ENCODE assay signal across 1 cellular context in genomic region chrX:41332988-41333743, GRCh38.
TF ChIP-seq lines count a peak whose summit lies in the region.

No MANE protein-coding gene starts in this region.

TF ChIP-seq in HEK293, 187 proteins besides CTCF, POLR2A, EP300 and RAD21 (continued from another document and continues in another):
- peak; percentile 49; the same call in 1 of the 2 replicates for TF ChIP-seq REST (tag by site-specific recombination; IDR thresholded peaks at IDR 0.05)
- no peak; the same call in none of the 2 replicates for TF ChIP-seq ZNF843 (tag by site-specific recombination; IDR thresholded peaks at IDR 0.05)
- peak; percentile 98 for TF ChIP-seq ZNF639 (tag by site-specific recombination; IDR thresholded peaks at IDR 0.05)
- peak; percentile 83 for TF ChIP-seq ZBTB8A (tag by site-specific recombination; IDR thresholded peaks at IDR 0.05)
- no peak for TF ChIP-seq ZNF169 (tag by site-specific recombination; IDR thresholded peaks at IDR 0.05)
- TF ChIP-seq RBAK (tag by site-specific recombination; IDR thresholded peaks at IDR 0.05), result no peak
- TF ChIP-seq TSHZ1 (tag by site-specific recombination; IDR thresholded peaks at IDR 0.05; ENCODE audit: borderline replicate concordance), result no peak; the same call in 1 of the 2 replicates
- TF ChIP-seq EGR2 (tag by site-specific recombination; IDR thresholded peaks at IDR 0.05; ENCODE audit: low read depth), result peak; percentile 96
- TF ChIP-seq ZNF76 (tag by site-specific recombination; IDR thresholded peaks at IDR 0.05; ENCODE audit: borderline replicate concordance, low read depth), result no peak; the same call in none of the 2 replicates
- TF ChIP-seq ZNF624 (tag by site-specific recombination; IDR thresholded peaks at IDR 0.05), result 0 out of 2 replicates have a peak, but pooled peaks have one; percentile 92
- peak; percentile 59; the same call in 1 of the 2 replicates for TF ChIP-seq ZNF558 (tag by site-specific recombination; IDR thresholded peaks at IDR 0.05)
- 0 out of 2 replicates have a peak, but pooled peaks have one; percentile 14 for TF ChIP-seq SALL2 (tag by site-specific recombination; IDR thresholded peaks at IDR 0.05; ENCODE audit: borderline replicate concordance)
- TF ChIP-seq KLF9 (tag by site-specific recombination; IDR thresholded peaks at IDR 0.05; ENCODE audit: low read depth), result peak; percentile 83
- TF ChIP-seq ZIC2 (tag by site-specific recombination; IDR thresholded peaks at IDR 0.05), result peak; percentile 98
- TF ChIP-seq ZNF701 (tag by site-specific recombination; IDR thresholded peaks at IDR 0.05), result peak; percentile 69
- no peak for TF ChIP-seq ZNF221 (tag by site-specific recombination; IDR thresholded peaks at IDR 0.05; ENCODE audit: borderline replicate concordance)
- TF ChIP-seq ZNF248 (tag by site-specific recombination; IDR thresholded peaks at IDR 0.05), result no peak
- no peak; the same call in 1 of the 2 replicates for TF ChIP-seq ZBTB1 (tag by site-specific recombination; IDR thresholded peaks at IDR 0.05)
- peak; percentile 78 for TF ChIP-seq KLF10 (tag by site-specific recombination; IDR thresholded peaks at IDR 0.05)
- TF ChIP-seq ZBTB11 (tag by site-specific recombination; conservative IDR thresholded peaks at IDR 0.05; ENCODE audit: low read depth), result peak; percentile 93
- TF ChIP-seq ZNF341 (tag by site-specific recombination; IDR thresholded peaks at IDR 0.05; ENCODE audit: low read depth), result peak; percentile 99
- peak; percentile 92; the same call in 1 of the 2 replicates for TF ChIP-seq YY1 (tag by site-specific recombination; IDR thresholded peaks at IDR 0.05)
- 0 out of 2 replicates have a peak, but pooled peaks have one; percentile 44 for TF ChIP-seq ZSCAN5A (tag by site-specific recombination; IDR thresholded peaks at IDR 0.05)
- no peak for TF ChIP-seq ZNF560 (tag by site-specific recombination; IDR thresholded peaks at IDR 0.05; ENCODE audit: borderline replicate concordance)
- TF ChIP-seq ZNF580 (tag by site-specific recombination; IDR thresholded peaks at IDR 0.05), result peak; percentile 92; the same call in 1 of the 2 replicates
- TF ChIP-seq ZNF335 (tag by site-specific recombination; conservative IDR thresholded peaks at IDR 0.05), result peak; percentile 95
- TF ChIP-seq ZNF645 (tag by site-specific recombination; IDR thresholded peaks at IDR 0.05), result no peak
- peak; percentile 92 for TF ChIP-seq KLF17 (tag by site-specific recombination; IDR thresholded peaks at IDR 0.05)
- TF ChIP-seq GLIS1 (tag by site-specific recombination; IDR thresholded peaks at IDR 0.05), result peak; percentile 98
- no peak for TF ChIP-seq ZNF211 (tag by site-specific recombination; IDR thresholded peaks at IDR 0.05; ENCODE audit: low read depth)
- TF ChIP-seq ZBTB6 (tag by site-specific recombination; IDR thresholded peaks at IDR 0.05), result no peak
- no peak for TF ChIP-seq ZNF488 (tag by site-specific recombination; IDR thresholded peaks at IDR 0.05)
- peak; percentile 97 for TF ChIP-seq IKZF3 (tag by site-specific recombination; IDR thresholded peaks at IDR 0.05)
- peak; percentile 88 for TF ChIP-seq ZNF610 (tag by site-specific recombination; IDR thresholded peaks at IDR 0.05; ENCODE audit: borderline replicate concordance)
- peak; percentile 95 for TF ChIP-seq PRDM4 (tag by site-specific recombination; IDR thresholded peaks at IDR 0.05)
